ENCODE assay signal across 1 cellular context in genomic region chr16:65888201-65888600, GRCh38.
TF ChIP-seq lines count a peak whose summit lies in the region.

No MANE protein-coding gene starts in this region.

TF ChIP-seq in HepG2, 621 proteins besides CTCF, POLR2A, EP300 and RAD21:
- TF ChIP-seq ZNF17 (CRISPR knock-in tag; IDR thresholded peaks at IDR 0.05) = no peak
